Comparison of ENCODE assay signal across 27 cellular contexts in genomic region chr2:117401582-117401981, GRCh38.
DNase-seq lines count a peak whose midpoint lies in the region; ATAC-seq, FAIRE-seq and TF ChIP-seq lines count a peak whose summit lies in the region.
"Had no signal": no experiment of that assay in that cellular context is flagged by ENCODE, and none has a peak within 500 bp of the region (broad histone marks: within the 10 kb centered on the region; RNA-seq: fewer than 3 reads in every experiment).

No MANE protein-coding gene starts in this region.

- BruUV-seq in HepG2 (replicated peaks; lab: Mats Ljungman, UMichigan) (no TSS peak), K562 (replicated peaks; lab: Mats Ljungman, UMichigan) (no TSS peak)

- H3K27me3 Mint-ChIP-seq in mesothelial cell of epicardium (ENCODE audit: low read depth) = no peaks in the 10 kb centered on the region
- H3K27me3 Mint-ChIP-seq: CD4-positive, alpha-beta memory T cell; CD4-positive, CD25-positive, alpha-beta regulatory T cell; CD8-positive, alpha-beta memory T cell had no signal

- in situ Hi-C loops in HepG2 (cut with HindIII; ENCODE audit: extremely low pct_ligation_motif_present, low pct_unique_long_range_greater_than_20kb) = no loop called here
- in situ Hi-C loops in K562 (cut with MboI) = no loop called here

- FAIRE-seq in HepG2 (lab: Jason Lieb, UNC) = no peak
- no peak for FAIRE-seq in K562 (lab: Jason Lieb, UNC)
- FAIRE-seq: GM12878, GM12892, GM18507 had no signal

- ATAC-seq in HepG2 (no peak), right lobe of liver (no peak), K562 (no peak), GM21528 (IDR thresholded peaks at IDR 0.05; ENCODE audit: low FRiP score, unreplicated experiment) (no peak)
- ATAC-seq: GM12878 had no signal

- POLR2A ChIA-PET in HepG2 (lab: Yijun Ruan, JAX) = no interaction called here
- POLR2A ChIA-PET in K562 (lab: Yijun Ruan, JAX) = no interaction called here

- H3K27ac ChIP-seq in HepG2 (ENCODE audit: extremely low read length, insufficient read depth, low read length) = no peak overlapping the region
- no peak overlapping the region for H3K27ac ChIP-seq in right lobe of liver
- H3K27ac ChIP-seq in K562 (ENCODE audit: extremely low read depth, low read depth, low read length) = no peak overlapping the region
- H3K27ac ChIP-seq: 22Rv1, BLaER1 had no signal

- TF ChIP-seq POLR2A in HepG2 (IDR thresholded peaks at IDR 0.05; ENCODE audit: insufficient read depth in 1 of 2, low read depth in 2 of 2, low read length in 2 of 2) = no peak
- no peak for TF ChIP-seq POLR2A in right lobe of liver (IDR thresholded peaks at IDR 0.05)
- TF ChIP-seq POLR2A in K562 (conservative IDR thresholded peaks at IDR 0.05) = no peak

- H3K27ac Mint-ChIP-seq in mesothelial cell of epicardium = peak overlapping the region; percentile 26
- H3K27ac Mint-ChIP-seq: CD14-positive monocyte; CD4-positive, alpha-beta memory T cell; CD4-positive, CD25-positive, alpha-beta regulatory T cell; CD8-positive, alpha-beta memory T cell had no signal

- TF ChIP-seq RAD21 in HepG2 (CRISPR knock-in tag; IDR thresholded peaks at IDR 0.05) (no peak), K562 (CRISPR knock-in tag; conservative IDR thresholded peaks at IDR 0.05 in 1 of 2, IDR thresholded peaks at IDR 0.05 in 1 of 2) (no peak)

- no peaks in the 10 kb centered on the region for H3K9me3 Mint-ChIP-seq in mesothelial cell of epicardium

- WGBS in HepG2 (ENCODE audit: low lambda C conversion rate) = 1% methylated on average over 1 of the region's 1 CpG
- 29% methylated on average over 1 of the region's 1 CpG for WGBS in right lobe of liver (ENCODE audit: insufficient coverage, low coverage, low lambda C conversion rate, missing lambda C conversion rate)
- WGBS in K562 (ENCODE audit: insufficient coverage, low coverage, missing lambda C conversion rate) = 0% methylated on average over 1 of the region's 1 CpG

- H3K9me3 ChIP-seq in HepG2 (ENCODE audit: low read length) (no peaks in the 10 kb centered on the region), right lobe of liver (no peaks in the 10 kb centered on the region), K562 (replicated peaks; ENCODE audit: control insufficient read depth, insufficient read depth, low read depth, low read length) (no peaks in the 10 kb centered on the region)
- H3K9me3 ChIP-seq: BE2C, BLaER1 had no signal

- no peak for TF ChIP-seq EP300 in HepG2 (IDR thresholded peaks at IDR 0.05; ENCODE audit: low read depth in 2 of 2, low read length in 2 of 2)
- no peak for TF ChIP-seq EP300 in HepG2 (CRISPR knock-in tag; IDR thresholded peaks at IDR 0.05; ENCODE audit: borderline replicate concordance)
- TF ChIP-seq EP300 in K562 (IDR thresholded peaks at IDR 0.05; ENCODE audit: low read length) = no peak

- CTCF ChIA-PET in HepG2 (lab: Yijun Ruan, JAX; ENCODE audit: low intra/inter-chr PET ratio, low total read pairs) = no interaction called here
- CTCF ChIA-PET in K562 (lab: Yijun Ruan, JAX; ENCODE audit: low intra/inter-chr PET ratio) = no interaction called here

- no peaks in the 10 kb centered on the region for H4K20me1 ChIP-seq in HepG2 (ENCODE audit: insufficient read depth, low read length)
- no peaks in the 10 kb centered on the region for H4K20me1 ChIP-seq in K562 (replicated peaks; ENCODE audit: control insufficient read depth, insufficient read depth, low read length)
- H4K20me1 ChIP-seq: BLaER1 had no signal

- H2AFZ ChIP-seq in HepG2 (ENCODE audit: low read length) (no peak overlapping the region), K562 (ENCODE audit: low read depth, low read length) (no peak overlapping the region)

- H3K27me3 ChIP-seq in HepG2 (ENCODE audit: control insufficient read depth in 1 of 2, insufficient read depth in 2 of 2, low read length in 2 of 2) (no peaks in the 10 kb centered on the region), right lobe of liver (no peaks in the 10 kb centered on the region), K562 (ENCODE audit: control insufficient read depth in 2 of 2, insufficient read depth in 2 of 2, low read length in 2 of 2) (no peaks in the 10 kb centered on the region)
- H3K27me3 ChIP-seq: BE2C, BLaER1 had no signal

- peaks cover 12% of the 10 kb centered on the region for H3K4me1 Mint-ChIP-seq in mesothelial cell of epicardium
- H3K4me1 Mint-ChIP-seq: CD14-positive monocyte; CD4-positive, alpha-beta memory T cell; CD4-positive, CD25-positive, alpha-beta regulatory T cell; CD8-positive, alpha-beta memory T cell had no signal

- H3K36me3 ChIP-seq in HepG2 (replicated peaks in 1 of 2; ENCODE audit: control insufficient read depth in 1 of 2, insufficient read depth in 2 of 2, low read length in 2 of 2) = no peaks in the 10 kb centered on the region
- H3K36me3 ChIP-seq in right lobe of liver = no peaks in the 10 kb centered on the region
- no peaks in the 10 kb centered on the region for H3K36me3 ChIP-seq in K562 (ENCODE audit: control insufficient read depth, insufficient read depth, low read length)
- H3K36me3 ChIP-seq: BE2C, BLaER1 had no signal

- H3K4me3 ChIP-seq in HepG2 (replicated peaks in 1 of 3; ENCODE audit: insufficient read depth in 1 of 3, low read depth in 2 of 3, low read length in 3 of 3) (no peak overlapping the region), right lobe of liver (no peak overlapping the region), K562 (no peak overlapping the region)
- H3K4me3 ChIP-seq: BLaER1, GM12878 had no signal

- no peaks in the 10 kb centered on the region for H3K36me3 Mint-ChIP-seq in mesothelial cell of epicardium
- H3K36me3 Mint-ChIP-seq: CD14-positive monocyte; CD4-positive, alpha-beta memory T cell; CD4-positive, CD25-positive, alpha-beta regulatory T cell; CD8-positive, alpha-beta memory T cell had no signal

- H3K4me3 Mint-ChIP-seq in mesothelial cell of epicardium = no peak overlapping the region
- H3K4me3 Mint-ChIP-seq: CD14-positive monocyte; CD4-positive, alpha-beta memory T cell; CD4-positive, CD25-positive, alpha-beta regulatory T cell; CD8-positive, alpha-beta memory T cell had no signal

- DNase-seq in HepG2 (ENCODE audit: low spot score) (no peak), right lobe of liver (no peak), K562 (ENCODE audit: extremely low read depth in 1 of 4, low spot score in 3 of 4) (no peak), mesothelial cell of epicardium (ENCODE audit: low spot score in 2 of 2, unreplicated experiment in 2 of 2) (no peak), dedifferentiated amniotic fluid mesenchymal stem cell (ENCODE audit: extremely low spot score) (no peak)
- DNase-seq in stimulated activated CD4-positive, alpha-beta T cell treated with anti-CD3 and anti-CD28 coated beads, Interleukin-1b, Interleukin-23, amount 100 ng/mL, for 48 hours = no peak
- DNase-seq: ACHN; BE2C; C1 segment of cervical spinal cord; CD4-positive, alpha-beta memory T cell; CD4-positive, CD25-positive, alpha-beta regulatory T cell; CD8-positive, alpha-beta memory T cell; COR-L47; DMS 273 treated with DMSO at 0.1 percent for 48 hours; DMS153; DMS53; DMS79; DND-41; EL; GDM1 had no signal

- no peak overlapping the region for H3K9ac ChIP-seq in HepG2 (ENCODE audit: insufficient read depth, low read depth, low read length)
- H3K9ac ChIP-seq in K562 (ENCODE audit: insufficient read depth in 1 of 2, low read depth in 2 of 2, low read length in 2 of 2) = no peak overlapping the region
- H3K9ac ChIP-seq: BLaER1 had no signal

- no peak overlapping the region for H3K4me2 ChIP-seq in HepG2 (ENCODE audit: low read depth, low read length)
- H3K4me2 ChIP-seq in K562 (ENCODE audit: insufficient read depth, low read length) = no peak overlapping the region
- H3K4me2 ChIP-seq: BLaER1 had no signal

- H3K4me1 ChIP-seq in HepG2 (ENCODE audit: insufficient read depth, low read length) (no peaks in the 10 kb centered on the region), right lobe of liver (no peaks in the 10 kb centered on the region), K562 (replicated peaks in 1 of 2; ENCODE audit: control insufficient read depth in 2 of 2, insufficient read depth in 2 of 2, low read length in 2 of 2) (no peaks in the 10 kb centered on the region)
- H3K4me1 ChIP-seq: BE2C, BLaER1 had no signal

- H3K79me2 ChIP-seq in HepG2 (ENCODE audit: insufficient read depth, low read length) (no peaks in the 10 kb centered on the region), K562 (ENCODE audit: control insufficient read depth, insufficient read depth, low read length) (no peaks in the 10 kb centered on the region)

- H3K9me1 ChIP-seq in K562 (ENCODE audit: control insufficient read depth, insufficient read depth, low read length) = no peaks in the 10 kb centered on the region

- TF ChIP-seq CTCF in HepG2 (CRISPR knock-in tag; IDR thresholded peaks at IDR 0.05) (no peak), right lobe of liver (IDR thresholded peaks at IDR 0.05) (no peak), K562 (IDR thresholded peaks at IDR 0.05 in 2 of 3, conservative IDR thresholded peaks at IDR 0.05 in 1 of 3; ENCODE audit: insufficient read depth in 2 of 3, low read depth in 1 of 3, low read length in 3 of 3) (no peak), mesothelial cell of epicardium (IDR thresholded peaks at IDR 0.05; ENCODE audit: unreplicated experiment) (no peak)

- intact Hi-C loops in HepG2 (cut with micrococcal nuclease; ENCODE audit: unreplicated experiment) = no loop called here
- intact Hi-C loops in right lobe of liver (cut with DNase I) = no loop called here
- intact Hi-C loops in K562 (cut with micrococcal nuclease) = no loop called here

TF ChIP-seq in HepG2, 621 proteins besides CTCF, POLR2A, EP300 and RAD21:
- TF ChIP-seq MAFK (conservative IDR thresholded peaks at IDR 0.05 in 1 of 2, IDR thresholded peaks at IDR 0.05 in 1 of 2; ENCODE audit: low read length in 2 of 2) = peak; percentile 72 to 89; a peak in 3 of 4 replicates
- peak; percentile 77 for TF ChIP-seq MAFF (IDR thresholded peaks at IDR 0.05; ENCODE audit: low read depth, low read length)
- no peak for TF ChIP-seq KLF6 (CRISPR knock-in tag; IDR thresholded peaks at IDR 0.05)

TF ChIP-seq in K562, 482 proteins besides CTCF, POLR2A, EP300 and RAD21:
- TF ChIP-seq ZNF551 (CRISPR knock-in tag; IDR thresholded peaks at IDR 0.05) (no peak), C11orf30 (IDR thresholded peaks at IDR 0.05; ENCODE audit: low read depth) (peak; percentile 37; the same call in 1 of the 2 replicates), ZNF316 (IDR thresholded peaks at IDR 0.05) (peak; percentile 71)

Comparison
In these comparisons a context has a peak if more than half of its experiments do, and no peak if none do; other contexts are left out.
1. Of the 241 proteins assayed by ChIP-seq in both HepG2 and K562: peak only in HepG2: MAFF and MAFK; only in K562: none; in both: none; in neither: 239.